Comparison of ENCODE assay signal across 8 cellular contexts in genomic region chr7:37833107-37833817, GRCh38. TPM values are rescaled to one million over a fixed set of nuclear protein-coding genes. Genes with fewer than 3 reads are reported as not detected.
DNase-seq lines count a peak whose midpoint lies in the region; ATAC-seq and TF ChIP-seq lines count a peak whose summit lies in the region.

No MANE protein-coding gene starts in this region.

- intact Hi-C loops in activated CD4-positive, alpha-beta T cell treated with anti-CD3 and anti-CD28 coated beads for 36 hours (cut with DNase I, micrococcal nuclease) = loop anchor here in 1 of 2 experiments (5.0 to 10.0 kb wide), 2 partner anchors 321 to 598 kb away; no protein-coding TSS in a partner anchor
- intact Hi-C loops in lower lobe of right lung (cut with DNase I) = no loop called here

- no peaks in the 10 kb centered on the region for H3K27me3 ChIP-seq in lower lobe of right lung (ENCODE audit: low read depth)

- POLR2A ChIA-PET in activated CD4-positive, alpha-beta T cell treated with anti-CD3 and anti-CD28 coated beads for 36 hours (lab: Charles Lee) = no interaction called here

- H3K27ac Mint-ChIP-seq in activated CD4-positive, alpha-beta T cell treated with anti-CD3 and anti-CD28 coated beads for 36 hours = no peak overlapping the region

- TF ChIP-seq CTCF in GM10266 (IDR thresholded peaks at IDR 0.05; ENCODE audit: control insufficient read depth, insufficient read depth, low read depth, missing control alignments) (peak; percentile 56), lower lobe of right lung (IDR thresholded peaks at IDR 0.05) (peak; percentile 69)

- CTCF ChIA-PET in activated CD4-positive, alpha-beta T cell treated with anti-CD3 and anti-CD28 coated beads for 36 hours (lab: Charles Lee) = interaction anchor here (0.6 to 1.7 kb wide), 8 partner anchors 13 to 548 kb away, joined by 3 to 5 read pairs (median 3); no protein-coding TSS in a partner anchor

- peaks cover 16% of the 10 kb centered on the region for H3K4me1 ChIP-seq in lower lobe of right lung

- no peak overlapping the region for H3K27ac ChIP-seq in lower lobe of right lung

- no peaks in the 10 kb centered on the region for H3K36me3 ChIP-seq in lower lobe of right lung

- H3K9me3 Mint-ChIP-seq in activated CD4-positive, alpha-beta T cell treated with anti-CD3 and anti-CD28 coated beads for 36 hours (ENCODE audit: low read depth) = no peaks in the 10 kb centered on the region

- no peaks in the 10 kb centered on the region for H3K36me3 Mint-ChIP-seq in activated CD4-positive, alpha-beta T cell treated with anti-CD3 and anti-CD28 coated beads for 36 hours (ENCODE audit: low read depth)

- no peaks in the 10 kb centered on the region for H3K9me3 ChIP-seq in lower lobe of right lung

- no peak for ATAC-seq in activated CD4-positive, alpha-beta T cell treated with anti-CD3 and anti-CD28 coated beads for 36 hours
- ATAC-seq in lower lobe of right lung = peak; percentile 67 to 73
- ATAC-seq in HG03432 (IDR thresholded peaks at IDR 0.05; ENCODE audit: unreplicated experiment) = no peak

- peaks cover 5% of the 10 kb centered on the region for H3K27me3 Mint-ChIP-seq in activated CD4-positive, alpha-beta T cell treated with anti-CD3 and anti-CD28 coated beads for 36 hours

- H3K4me3 Mint-ChIP-seq in activated CD4-positive, alpha-beta T cell treated with anti-CD3 and anti-CD28 coated beads for 36 hours = peak overlapping the region; percentile 67

- DNase-seq in A172 (ENCODE audit: low spot score) = peak; percentile 42
- peak; percentile 42 for DNase-seq in GM10266 (ENCODE audit: extremely low spot score)
- DNase-seq in NCI-H1930 (lab: John Stamatoyannopoulos, UW) = peak; percentile 24 to 26
- DNase-seq in activated CD4-positive, alpha-beta T cell treated with anti-CD3 and anti-CD28 coated beads for 36 hours = peak; percentile 61
- DNase-seq in dermis microvascular lymphatic vessel endothelial cell (ENCODE audit: low read depth in 2 of 2) = peak; percentile 39 to 70
- DNase-seq in lower lobe of right lung = peak; percentile 51
- peak; percentile 14 for DNase-seq in stimulated activated CD8-positive, alpha-beta memory T cell treated with anti-CD3 and anti-CD28 coated beads, Interleukin-4, amount 100 ng/mL, for 24 hours (ENCODE audit: low read depth)

- H3K4me3 ChIP-seq in lower lobe of right lung = peak overlapping the region; percentile 43

- H3K4me1 Mint-ChIP-seq in activated CD4-positive, alpha-beta T cell treated with anti-CD3 and anti-CD28 coated beads for 36 hours = peaks cover 4% of the 10 kb centered on the region

RNA-seq across cellular contexts. Expression of gene NME8, which starts 15.1 kb away (rescaled TPM):
- total RNA-seq in A172 (2014; rRNA removed; shearing (Covaris generic)) = not detected in 2 replicates
- not detected for total RNA-seq in activated CD4-positive, alpha-beta T cell treated with anti-CD3 and anti-CD28 coated beads for 36 hours
- total RNA-seq in dermis microvascular lymphatic vessel endothelial cell (not detected in 2 replicates), lower lobe of right lung (not detected)

Comparison
In these comparisons a context has a peak if more than half of its experiments do, and no peak if none do; other contexts are left out.
1. ATAC-seq: peak in lower lobe of right lung (2 of 2); none in activated CD4-positive, alpha-beta T cell treated with anti-CD3 and anti-CD28 coated beads for 36 hours (single experiment) and HG03432 (single experiment).
2. Peak in every context shown above with its lines, with median percentiles within 50 percentile points of each other: DNase-seq.